ENCODE assay signal across 8 cellular contexts in genomic region chr7:84613411-84613810, GRCh38.
"Had no signal": no experiment of that assay in that cellular context is flagged by ENCODE, and none has a peak within 500 bp of the region (broad histone marks: within the 10 kb centered on the region; RNA-seq: fewer than 3 reads in every experiment).

No MANE protein-coding gene starts in this region.

- H3K4me2 ChIP-seq: KMS-11 had no signal

- H3K4me3 ChIP-seq: HAP-1 had no signal

- H3K9me3 ChIP-seq: HAP-1 had no signal

- H3K36me3 ChIP-seq: HAP-1 had no signal

- H3K27ac ChIP-seq: KMS-11 had no signal

- ATAC-seq: HCT116 had no signal

- H3K4me1 ChIP-seq: HAP-1 had no signal

- H3K9ac ChIP-seq: KMS-11 had no signal

- DNase-seq: GOT3, H7, HFFc6, IMR-90, KBM-7 had no signal
